Comparison of ENCODE assay signal across 8 cellular contexts in genomic region chr7:39624202-39624807, GRCh38. TPM values are rescaled to one million over a fixed set of nuclear protein-coding genes. Genes with fewer than 3 reads are reported as not detected.
A peak's percentile ranks its signal among the peaks of the same experiment; 100 is the strongest.
DNase-seq lines count a peak whose midpoint lies in the region; ATAC-seq and TF ChIP-seq lines count a peak whose summit lies in the region.

No MANE protein-coding gene starts in this region.

- H3K27me3 Mint-ChIP-seq in activated T-helper 2 cell treated with anti-CD3 and anti-CD28 coated beads, Interferon-gamma antibody, Interleukin-2, Interleukin-4, amounts not matched to agents 10 μg/mL and 5 μg/mL and 100 μg/mL, durations not matched to agents 14 hours and 24 hours and 36 hours (ENCODE audit: low read depth): no peaks in the 10 kb centered on the region
- H3K27me3 Mint-ChIP-seq in glutamatergic neuron (ENCODE audit: unreplicated experiment): peaks cover 12% of the 10 kb centered on the region

- peaks cover 30% of the 10 kb centered on the region for H3K36me3 Mint-ChIP-seq in activated T-helper 2 cell treated with anti-CD3 and anti-CD28 coated beads, Interferon-gamma antibody, Interleukin-2, Interleukin-4, amounts not matched to agents 10 μg/mL and 5 μg/mL and 100 μg/mL, durations not matched to agents 14 hours and 24 hours and 36 hours (ENCODE audit: low read depth)
- H3K36me3 Mint-ChIP-seq in glutamatergic neuron (ENCODE audit: unreplicated experiment): no peaks in the 10 kb centered on the region

- H3K4me1 Mint-ChIP-seq in activated T-helper 2 cell treated with anti-CD3 and anti-CD28 coated beads, Interferon-gamma antibody, Interleukin-2, Interleukin-4, amounts not matched to agents 10 μg/mL and 5 μg/mL and 100 μg/mL, durations not matched to agents 14 hours and 24 hours and 36 hours (ENCODE audit: low read depth): peaks cover 37% of the 10 kb centered on the region
- H3K4me1 Mint-ChIP-seq in glutamatergic neuron (ENCODE audit: low read depth, unreplicated experiment): peaks cover 26% of the 10 kb centered on the region

- H3K4me3 Mint-ChIP-seq in activated T-helper 2 cell treated with anti-CD3 and anti-CD28 coated beads, Interferon-gamma antibody, Interleukin-2, Interleukin-4, amounts not matched to agents 10 μg/mL and 5 μg/mL and 100 μg/mL, durations not matched to agents 14 hours and 24 hours and 36 hours (ENCODE audit: low read depth): peak overlapping the region; percentile 99
- peak overlapping the region; percentile 96 for H3K4me3 Mint-ChIP-seq in glutamatergic neuron (ENCODE audit: unreplicated experiment)

- in situ Hi-C loops in gastrocnemius medialis (cut with MboI; ENCODE audit: low sequenced_read_pairs in 4 of 4): no loop called here

- H3K27ac Mint-ChIP-seq in activated T-helper 2 cell treated with anti-CD3 and anti-CD28 coated beads, Interferon-gamma antibody, Interleukin-2, Interleukin-4, amounts not matched to agents 10 μg/mL and 5 μg/mL and 100 μg/mL, durations not matched to agents 14 hours and 24 hours and 36 hours: peak overlapping the region; percentile 92
- H3K27ac Mint-ChIP-seq in glutamatergic neuron (ENCODE audit: unreplicated experiment): peak overlapping the region; percentile 97

- H3K27me3 ChIP-seq in MG63: no peaks in the 10 kb centered on the region
- H3K27me3 ChIP-seq in gastrocnemius medialis: no peaks in the 10 kb centered on the region

- no peaks in the 10 kb centered on the region for H3K9me3 Mint-ChIP-seq in activated T-helper 2 cell treated with anti-CD3 and anti-CD28 coated beads, Interferon-gamma antibody, Interleukin-2, Interleukin-4, amounts not matched to agents 10 μg/mL and 5 μg/mL and 100 μg/mL, durations not matched to agents 14 hours and 24 hours and 36 hours
- peaks cover 12% of the 10 kb centered on the region for H3K9me3 Mint-ChIP-seq in glutamatergic neuron (ENCODE audit: unreplicated experiment)

- DNase-seq in NCI-H2171 treated with DMSO at 0.1 percent for 48 hours (lab: John Stamatoyannopoulos, UW) (peak; percentile 10), NCI-H2171 (lab: John Stamatoyannopoulos, UW) (no peak), MG63 (peak; percentile 24), glutamatergic neuron (no peak), gastrocnemius medialis (no peak), GM19238 (ENCODE audit: insufficient read length, low spot score) (no peak), NCI-H446 treated with DMSO at 0.1 percent for 48 hours (lab: John Stamatoyannopoulos, UW) (no peak)
- no peak for DNase-seq in activated T-helper 2 cell treated with anti-CD3 and anti-CD28 coated beads, Interferon-gamma antibody, Interleukin-2, Interleukin-4, amounts not matched to agents 10 μg/mL and 5 μg/mL and 100 μg/mL, durations not matched to agents 14 hours and 24 hours and 36 hours (ENCODE audit: low spot score)

- peaks cover 8% of the 10 kb centered on the region for H3K36me3 ChIP-seq in MG63
- H3K36me3 ChIP-seq in gastrocnemius medialis: no peaks in the 10 kb centered on the region

- no peak for TF ChIP-seq POLR2A in gastrocnemius medialis (IDR thresholded peaks at IDR 0.05)

- ATAC-seq in gastrocnemius medialis: no peak

- intact Hi-C loops in activated T-helper 2 cell treated with anti-CD3 and anti-CD28 coated beads, Interferon-gamma antibody, Interleukin-2, Interleukin-4, amounts not matched to agents 10 μg/mL and 5 μg/mL and 100 μg/mL, durations not matched to agents 14 hours and 24 hours and 36 hours (cut with micrococcal nuclease): loop anchor here (5.0 kb wide), 2 partner anchors 43 to 508 kb away; partner anchors contain the start of gene MPLKIP
- intact Hi-C loops in gastrocnemius medialis (cut with DNase I; ENCODE audit: low total_unique reads): loop anchor here (2.0 to 5.0 kb wide), 2 partner anchors 44 to 48 kb away; no protein-coding TSS in a partner anchor

- TF ChIP-seq CTCF in glutamatergic neuron (IDR thresholded peaks at IDR 0.05; ENCODE audit: partially characterized antibody, unreplicated experiment) (no peak), gastrocnemius medialis (IDR thresholded peaks at IDR 0.05 in 4 of 5, conservative IDR thresholded peaks at IDR 0.05 in 1 of 5) (no peak)

- peaks cover 45 to 48% of the 10 kb centered on the region in 2 donors for H3K4me1 ChIP-seq in gastrocnemius medialis

- peak overlapping the region; percentile 89 to 95 (median 92) for H3K27ac ChIP-seq in gastrocnemius medialis

- no peaks in the 10 kb centered on the region for H3K9me3 ChIP-seq in MG63
- H3K9me3 ChIP-seq in gastrocnemius medialis: no peaks in the 10 kb centered on the region

- peak overlapping the region; percentile 85 for H3K4me3 ChIP-seq in MG63
- H3K4me3 ChIP-seq in gastrocnemius medialis: peak overlapping the region; percentile 78 to 98 (median 87)

RNA-seq across cellular contexts. Expression of gene RALA, which starts 0.9 kb away (rescaled TPM):
- 14.7 and 31.1 TPM in 2 replicates for total RNA-seq in MG63 (2014; rRNA removed; shearing (Covaris generic); ENCODE audit: low replicate concordance)
- 33.1 and 35.3 TPM in 2 replicates for total RNA-seq in activated T-helper 2 cell treated with anti-CD3 and anti-CD28 coated beads, Interferon-gamma antibody, Interleukin-2, Interleukin-4, amounts not matched to agents 10 μg/mL and 5 μg/mL and 100 μg/mL, durations not matched to agents 14 hours and 24 hours and 36 hours
- total RNA-seq in glutamatergic neuron (ENCODE audit: unreplicated experiment): 69.9 TPM
- 10 to 100 TPM in 3 of 4 donors, 1 to 10 TPM in 1; 9.2 to 11.6 (median 10.7) TPM for total RNA-seq in gastrocnemius medialis

RNA-seq across cellular contexts. Expression of gene YAE1, which starts 58.1 kb away (rescaled TPM):
- total RNA-seq in MG63 (2014; rRNA removed; shearing (Covaris generic); ENCODE audit: low replicate concordance): 23.2 and 26.3 TPM in 2 replicates
- total RNA-seq in activated T-helper 2 cell treated with anti-CD3 and anti-CD28 coated beads, Interferon-gamma antibody, Interleukin-2, Interleukin-4, amounts not matched to agents 10 μg/mL and 5 μg/mL and 100 μg/mL, durations not matched to agents 14 hours and 24 hours and 36 hours: 11.9 TPM in 2 replicates
- total RNA-seq in glutamatergic neuron (ENCODE audit: unreplicated experiment) (43.6 TPM), gastrocnemius medialis (10 to 100 TPM in 2 of 4 donors, 1 to 10 TPM in 2; 4.6 to 20.2 (median 10.2) TPM)

Comparison
In these comparisons a context has a peak if more than half of its experiments do, and no peak if none do; other contexts are left out.
1. DNase-seq: peak in NCI-H2171 treated with DMSO at 0.1 percent for 48 hours (single experiment) and MG63 (single experiment); none in NCI-H2171 (single experiment), activated T-helper 2 cell treated with anti-CD3 and anti-CD28 coated beads, Interferon-gamma antibody, Interleukin-2, Interleukin-4, amounts not matched to agents 10 μg/mL and 5 μg/mL and 100 μg/mL, durations not matched to agents 14 hours and 24 hours and 36 hours (single experiment), glutamatergic neuron (single experiment), gastrocnemius medialis (0 of 2), GM19238 (single experiment) and NCI-H446 treated with DMSO at 0.1 percent for 48 hours (single experiment).